ENCODE assay signal across 8 cellular contexts in the genomic region with DNA sequence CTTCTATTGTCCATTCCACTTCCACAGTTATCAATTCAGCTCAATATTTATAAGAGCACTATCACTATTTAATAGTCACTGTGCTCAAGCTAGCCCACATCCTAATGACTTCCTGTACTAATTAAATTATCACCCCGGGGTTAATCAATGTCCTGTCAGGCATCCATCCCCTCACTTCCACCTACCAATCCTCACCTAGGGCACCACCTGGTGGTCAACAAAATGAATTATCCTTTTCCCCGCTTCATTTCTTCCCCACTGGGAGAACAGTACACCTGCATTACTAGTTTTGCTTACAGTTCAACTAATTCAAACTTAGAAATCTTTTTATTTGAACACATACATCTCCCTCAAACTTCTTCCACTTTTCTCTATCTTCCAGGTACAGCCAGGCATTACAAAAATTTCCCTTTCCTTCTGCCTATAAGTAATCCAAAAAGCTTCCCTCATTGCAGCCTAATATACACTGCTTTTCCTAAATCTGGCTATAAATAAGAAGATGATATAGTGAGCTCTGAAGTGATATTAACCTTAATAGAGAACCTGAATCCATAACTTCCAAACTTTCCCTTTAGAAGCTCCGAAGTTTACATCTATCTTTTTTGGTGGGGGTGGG.
DNase-seq lines count a peak whose midpoint lies in the region; ATAC-seq and TF ChIP-seq lines count a peak whose summit lies in the region.

No MANE protein-coding gene starts in this region.

- TF ChIP-seq CTCF in fibroblast of mammary gland (conservative IDR thresholded peaks at IDR 0.05; ENCODE audit: control insufficient read depth, insufficient read depth, low read depth, low read length): peak; percentile 62
- TF ChIP-seq CTCF in omental fat pad (IDR thresholded peaks at IDR 0.05): peak in 2 of 3 donors; percentile 25 to 55

- no peak overlapping the region for H3K4me3 ChIP-seq in fibroblast of mammary gland (ENCODE audit: control insufficient read depth, low read depth, low read length)

- peak; percentile 63 for DNase-seq in Daoy (ENCODE audit: low read depth)
- DNase-seq in NCI-H748 (lab: John Stamatoyannopoulos, UW; ENCODE audit: unreplicated experiment): peak; percentile 53
- peak; percentile 16 to 36 for DNase-seq in activated CD4-positive, alpha-beta T cell treated with anti-CD3 and anti-CD28 coated beads, Interleukin-2, amount 50 U/mL, for 48 hours
- DNase-seq in fibroblast of mammary gland (ENCODE audit: low read depth): peak; percentile 58
- no peak for DNase-seq in omental fat pad (ENCODE audit: low spot score)

- ATAC-seq in HG02623 (IDR thresholded peaks at IDR 0.05; ENCODE audit: unreplicated experiment): peak; percentile 49
- ATAC-seq in omental fat pad (ENCODE audit: low FRiP score): no peak
- ATAC-seq in GM21786 (IDR thresholded peaks at IDR 0.05; ENCODE audit: unreplicated experiment): no peak
- no peak for ATAC-seq in HG03457 (IDR thresholded peaks at IDR 0.05; ENCODE audit: unreplicated experiment)
